ENCODE assay signal across 11 cellular contexts in genomic region chr11:67605231-67606011, GRCh38. TPM values are rescaled to one million over a fixed set of nuclear protein-coding genes. Genes with fewer than 3 reads are reported as not detected.
A peak's percentile ranks its signal among the peaks of the same experiment; 100 is the strongest.
DNase-seq lines count a peak whose midpoint lies in the region; ATAC-seq and TF ChIP-seq lines count a peak whose summit lies in the region.
"Had no signal": no experiment of that assay in that cellular context is flagged by ENCODE, and none has a peak within 500 bp of the region (broad histone marks: within the 10 kb centered on the region; RNA-seq: fewer than 3 reads in every experiment).

No MANE protein-coding gene starts in this region.

- H3K9me2 ChIP-seq in PC-3 (replicated peaks; ENCODE audit: low read length) = no peaks in the 10 kb centered on the region

- no peak overlapping the region for H3K4ac ChIP-seq in H9 (ENCODE audit: low read depth, low read length)

- peaks cover 18% of the 10 kb centered on the region for H3K36me3 ChIP-seq in PC-3 (ENCODE audit: low read depth, low read length)
- peaks cover 20% of the 10 kb centered on the region for H3K36me3 ChIP-seq in endodermal cell (ENCODE audit: control insufficient read depth, insufficient read depth, low read length)

- H4K91ac ChIP-seq in H9 (ENCODE audit: insufficient read length, low read depth, low read length) = no peak overlapping the region

- no peak overlapping the region for H3K56ac ChIP-seq in H9 (ENCODE audit: insufficient read length, low read depth, low read length)

- POLR2A ChIA-PET in PC-3 (lab: Charles Lee; ENCODE audit: unreplicated experiment) = no interaction called here

- no peak overlapping the region for H2BK120ac ChIP-seq in H9 (ENCODE audit: low read depth, low read length, poor library complexity, severe bottlenecking)

- H3K14ac ChIP-seq in H9 (ENCODE audit: insufficient read depth, low read length) = no peak overlapping the region

- H2BK15ac ChIP-seq in H9 (ENCODE audit: low read depth, low read length) = no peak overlapping the region

- H3K4me1 ChIP-seq in H9 (ENCODE audit: insufficient read depth, low read length) (no peaks in the 10 kb centered on the region), PC-3 (ENCODE audit: insufficient read depth, low read length) (peaks cover 16% of the 10 kb centered on the region; the same call in 1 of the 2 replicates), endodermal cell (ENCODE audit: control insufficient read depth, insufficient read depth, low read length) (peaks cover 14% of the 10 kb centered on the region)

- no peak overlapping the region for H3K18ac ChIP-seq in H9 (ENCODE audit: insufficient read length, low read depth, low read length)

- H3K27ac ChIP-seq in H9 (ENCODE audit: insufficient read length, low read depth, low read length) = no peak overlapping the region
- H3K27ac ChIP-seq in PC-3 (ENCODE audit: low read length) = no peak overlapping the region
- H3K27ac ChIP-seq in endodermal cell (ENCODE audit: low read depth, low read length) = no peak overlapping the region
- H3K27ac ChIP-seq: cardiac muscle cell had no signal

- H3K79me1 ChIP-seq in H9 (ENCODE audit: insufficient read depth, low read depth, low read length, poor library complexity, severe bottlenecking) = no peaks in the 10 kb centered on the region

- no peaks in the 10 kb centered on the region for H3K79me2 ChIP-seq in H9 (ENCODE audit: insufficient read depth, low read length)
- H3K79me2 ChIP-seq in PC-3 (ENCODE audit: low read length) = peaks cover 23% of the 10 kb centered on the region

- no CpG with 5 or more reads among the region's 11 CpGs for WGBS in H9 (ENCODE audit: extremely low coverage, insufficient read length, low lambda C conversion rate)
- WGBS in endodermal cell (ENCODE audit: insufficient coverage in 1 of 2, insufficient read length in 1 of 2), 2 experiments = 71 to 82% methylated on average over 11 of the region's 11 CpGs

- H3K4me3 ChIP-seq in PC-3 (ENCODE audit: low read length) (0 out of 2 replicates have a peak overlapping the region, but pooled peaks have one; percentile 92), endodermal cell (ENCODE audit: low read length) (no peak overlapping the region)

- no peaks in the 10 kb centered on the region for H4K20me1 ChIP-seq in H9 (ENCODE audit: control insufficient read depth, insufficient read depth, insufficient read length)
- no peaks in the 10 kb centered on the region for H4K20me1 ChIP-seq in PC-3 (ENCODE audit: low read length)

- no peak overlapping the region for H2BK20ac ChIP-seq in H9 (ENCODE audit: low read depth, low read length, poor library complexity, severe bottlenecking)

- no peak overlapping the region for H2BK5ac ChIP-seq in H9 (ENCODE audit: insufficient read length, low read length)

- H3K27me3 Mint-ChIP-seq in H9 (ENCODE audit: low read depth) (peaks cover 11% of the 10 kb centered on the region), endodermal cell (ENCODE audit: insufficient read depth) (no peaks in the 10 kb centered on the region)

- no peak overlapping the region for H3K27ac Mint-ChIP-seq in H9
- H3K27ac Mint-ChIP-seq in endodermal cell = peak overlapping the region; percentile 31

- H2AFZ ChIP-seq in H9 (ENCODE audit: low read length) (no peak overlapping the region), PC-3 (ENCODE audit: low read length) (peak overlapping the region; percentile 95; the same call in 1 of the 2 replicates)

- H3F3A ChIP-seq in PC-3 (ENCODE audit: low read length, unreplicated experiment) = no peaks in the 10 kb centered on the region

- no TSS peak for BruUV-seq in PC-3 (replicated peaks; lab: Mats Ljungman, UMichigan)

- H3T11ph ChIP-seq in H9 (ENCODE audit: low read length) = no peak overlapping the region

- H3K4me2 ChIP-seq in H9 (ENCODE audit: insufficient read depth, insufficient read length, low read length) (no peak overlapping the region), PC-3 (ENCODE audit: low read length) (peak overlapping the region; percentile 97)

- H3K23me2 ChIP-seq in H9 (ENCODE audit: insufficient read length, low read depth, low read length, poor library complexity, severe bottlenecking) = peaks cover 9% of the 10 kb centered on the region

- peak overlapping the region; percentile 6 to 95 for H3K4me3 Mint-ChIP-seq in H9
- peak overlapping the region; percentile 72 for H3K4me3 Mint-ChIP-seq in endodermal cell

- no peak overlapping the region for H3K23ac ChIP-seq in H9 (ENCODE audit: insufficient read length, low read depth, low read length)

- H3K27me3 ChIP-seq in H9 (ENCODE audit: insufficient read depth, low read length) = no peaks in the 10 kb centered on the region
- no peaks in the 10 kb centered on the region for H3K27me3 ChIP-seq in PC-3 (ENCODE audit: low read length)
- no peaks in the 10 kb centered on the region for H3K27me3 ChIP-seq in endodermal cell (ENCODE audit: control insufficient read depth, insufficient read depth, low read length, poor library complexity, severe bottlenecking)
- H3K27me3 ChIP-seq: cardiac muscle cell had no signal

- no peak for ATAC-seq in PC-3
- no peak for ATAC-seq in HG02763 (IDR thresholded peaks at IDR 0.05; ENCODE audit: unreplicated experiment)
- ATAC-seq in GM21423 (IDR thresholded peaks at IDR 0.05; ENCODE audit: unreplicated experiment) = no peak
- ATAC-seq in left colon = no peak

- peaks cover 7 to 11% of the 10 kb centered on the region in 2 experiments for H3K9me3 Mint-ChIP-seq in H9
- peaks cover 19% of the 10 kb centered on the region for H3K9me3 Mint-ChIP-seq in endodermal cell

- H4K5ac ChIP-seq in H9 (ENCODE audit: insufficient read length, low read depth, low read length) = no peak overlapping the region

- CTCF ChIA-PET in PC-3 (lab: Charles Lee) = no interaction called here

- no peak overlapping the region for H2BK12ac ChIP-seq in H9 (ENCODE audit: insufficient read length, low read depth, low read length)

- H4K8ac ChIP-seq in H9 (replicated peaks; ENCODE audit: insufficient read length, low read depth, low read length) = no peak overlapping the region

- H3K9ac ChIP-seq in H9 (ENCODE audit: extremely low read depth, insufficient read length, low read length) (no peak overlapping the region), PC-3 (ENCODE audit: low read length) (no peak overlapping the region), endodermal cell (ENCODE audit: extremely low read depth, low read length, poor library complexity, severe bottlenecking) (no peak overlapping the region)

- intact Hi-C loops in PC-3 (cut with micrococcal nuclease) = loop anchor here (1.0 kb wide), 2 partner anchors 33 to 97 kb away; partner anchors contain the start of gene CDK2AP2
- intact Hi-C loops in posterior vena cava (cut with DNase I) = no loop called here
- intact Hi-C loops in left colon (cut with DNase I, micrococcal nuclease) = no loop called here

- H3K36me3 Mint-ChIP-seq in H9 (ENCODE audit: insufficient read depth in 1 of 3, low read depth in 3 of 3) (peaks cover 13 to 24% (median 19%) of the 10 kb centered on the region in 3 experiments), endodermal cell (ENCODE audit: low read depth) (peaks cover 18% of the 10 kb centered on the region)

- peaks cover 38 to 43% of the 10 kb centered on the region in 2 experiments for H3K4me1 Mint-ChIP-seq in H9
- H3K4me1 Mint-ChIP-seq in endodermal cell = peaks cover 20% of the 10 kb centered on the region

- no peaks in the 10 kb centered on the region for H3K9me3 ChIP-seq in H9 (ENCODE audit: control insufficient read depth, low read depth, low read length)
- H3K9me3 ChIP-seq in PC-3 (ENCODE audit: low read length) = no peaks in the 10 kb centered on the region
- peaks cover 12% of the 10 kb centered on the region for H3K9me3 ChIP-seq in endodermal cell (ENCODE audit: control insufficient read depth, low read length)
- H3K9me3 ChIP-seq: heart right ventricle had no signal

- DNase-seq in H9 (no peak), PC-3 (no peak), endodermal cell (peak; percentile 61), posterior vena cava (ENCODE audit: low spot score) (peak; percentile 58), left colon (no peak)
- DNase-seq: activated CD4-positive, CD25-positive, alpha-beta regulatory T cell treated with anti-CD3 and anti-CD28 coated beads, Interleukin-2, amount 50 U/mL, for 72 hours; heart right ventricle; NCI-H526 treated with DMSO at 0.1 percent for 48 hours had no signal

- no peak overlapping the region for H2AK5ac ChIP-seq in H9 (ENCODE audit: insufficient read length, low read length)

- no peak for TF ChIP-seq CTCF in H9 (conservative IDR thresholded peaks at IDR 0.05)
- no peak for TF ChIP-seq CTCF in PC-3 (conservative IDR thresholded peaks at IDR 0.05; ENCODE audit: low read depth, low read length)
- TF ChIP-seq CTCF in endodermal cell (conservative IDR thresholded peaks at IDR 0.05) = no peak

RNA-seq across cellular contexts. Expression of gene NDUFV1, which starts 1.3 kb away (rescaled TPM):
- total RNA-seq in H9 (2021) (152 and 154 TPM in 2 replicates), PC-3 (2014; rRNA removed) (499 and 686 TPM in 2 replicates), endodermal cell (100 to 1,000 TPM; 135 to 160 TPM), posterior vena cava (100 to 1,000 TPM; 112 to 116 TPM), left colon (100 to 1,000 TPM; 292 to 377 TPM)
- polyA plus RNA-seq in endodermal cell (2013, experiment 1 of 2) = 138 TPM
- 109 TPM for polyA plus RNA-seq in endodermal cell (2013, experiment 2 of 2)

RNA-seq across cellular contexts. Expression of gene GSTP1, which starts 21.8 kb away (rescaled TPM):
- 1,469 and 1,513 TPM in 2 replicates for total RNA-seq in H9 (2021)
- 1,049 and 1,154 TPM in 2 replicates for total RNA-seq in PC-3 (2014; rRNA removed)
- 1,000 to 10,000 TPM; 1,359 to 1,473 TPM for total RNA-seq in endodermal cell
- 860 TPM for polyA plus RNA-seq in endodermal cell (2013, experiment 1 of 2)
- 803 TPM for polyA plus RNA-seq in endodermal cell (2013, experiment 2 of 2)
- 100 to 1,000 TPM; 338 to 370 TPM for total RNA-seq in posterior vena cava
- total RNA-seq in left colon = 100 to 1,000 TPM; 323 to 390 TPM

RNA-seq across cellular contexts. Expression of gene NUDT8, which starts 24.3 kb away (rescaled TPM):
- total RNA-seq in H9 (2021) (6.5 and 6.8 TPM in 2 replicates), PC-3 (2014; rRNA removed) (36.3 and 50.6 TPM in 2 replicates), endodermal cell (10 to 100 TPM in 1 of 2 donors, 1 to 10 TPM in 1; 9.5 to 13.1 TPM), posterior vena cava (1 to 10 TPM; 4.6 to 5.7 TPM), left colon (10 to 100 TPM; 28.8 to 49.8 TPM)
- 13.6 TPM for polyA plus RNA-seq in endodermal cell (2013, experiment 1 of 2)
- 13.4 TPM for polyA plus RNA-seq in endodermal cell (2013, experiment 2 of 2)

RNA-seq across cellular contexts. Expression of gene TBX10, which starts 34.1 kb away (rescaled TPM):
- total RNA-seq in H9 (2021) (not detected in 2 replicates), PC-3 (2014; rRNA removed) (not detected in 2 replicates), endodermal cell (not detected), posterior vena cava (not detected), left colon (10 to 100 TPM; 12.9 to 27.1 TPM)
- 1.7 TPM for polyA plus RNA-seq in endodermal cell (2013, experiment 1 of 2)
- 1.7 TPM for polyA plus RNA-seq in endodermal cell (2013, experiment 2 of 2)
- total RNA-seq: cardiac muscle cell had no signal
- polyA plus RNA-seq: heart right ventricle had no signal

RNA-seq across cellular contexts. Expression of gene ACY3, which starts 45.1 kb away (rescaled TPM):
- total RNA-seq in H9 (2021) (not detected in 2 replicates), PC-3 (2014; rRNA removed) (not detected in 2 replicates), endodermal cell (under 1 TPM; 0.20 to 0.71 TPM), posterior vena cava (not detected), left colon (10 to 100 TPM; 13.1 to 17.7 TPM)
- polyA plus RNA-seq in endodermal cell (2013, experiment 1 of 2) = not detected
- polyA plus RNA-seq in endodermal cell (2013, experiment 2 of 2) = not detected
- total RNA-seq: cardiac muscle cell, heart right ventricle had no signal
- polyA plus RNA-seq: cardiac muscle cell, heart right ventricle had no signal

Comparison
In these comparisons a context has a peak if more than half of its experiments do, and no peak if none do; other contexts are left out.
1. DNase-seq: peak in endodermal cell (single experiment) and posterior vena cava (single experiment); none in H9 (single experiment), PC-3 (single experiment) and left colon (0 of 2).